Comparison of ENCODE assay signal across 15 cellular contexts in the genomic region with DNA sequence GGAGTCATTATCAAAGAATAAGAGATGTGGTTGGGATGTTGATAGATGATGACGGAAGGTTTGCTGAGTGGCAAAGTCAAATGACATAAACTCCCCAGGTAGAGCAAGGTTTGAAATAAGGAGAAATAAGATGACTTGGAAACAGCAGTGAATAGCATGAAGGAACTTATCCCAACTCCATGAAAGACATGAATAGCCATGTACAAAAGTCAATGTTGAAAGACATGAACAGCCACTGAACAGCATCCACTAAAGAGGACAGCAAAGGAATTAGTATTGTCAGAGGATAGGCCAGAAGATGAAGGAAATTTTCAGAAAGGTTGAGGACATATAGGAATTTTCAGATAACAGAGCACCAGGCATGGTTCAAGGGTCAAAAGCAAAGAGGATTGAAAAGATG.
"Had no signal": no experiment of that assay in that cellular context is flagged by ENCODE, and none has a peak within 500 bp of the region (broad histone marks: within the 10 kb centered on the region; RNA-seq: fewer than 3 reads in every experiment).

No MANE protein-coding gene starts in this region.

- H3K27ac ChIP-seq: neural progenitor cell, neutrophil, ovary, pancreas, parathyroid adenoma, prostate gland, psoas muscle, right atrium auricular region, right lobe of liver, sigmoid colon, skin epidermis, spleen had no signal

- H3K4me3 ChIP-seq: neural progenitor cell, ovary, pancreas, prostate gland, psoas muscle, right atrium auricular region, right lobe of liver, sigmoid colon, skin epidermis, smooth muscle cell, spleen had no signal

- H3K36me3 ChIP-seq: neural progenitor cell, neutrophil, ovary, pancreas, prostate gland, right atrium auricular region, right lobe of liver, sigmoid colon, spleen had no signal

- H3K9me3 ChIP-seq: neutrophil, ovary, pancreas, prostate gland, psoas muscle, right lobe of liver had no signal

- H3K4me1 ChIP-seq: neural progenitor cell, pancreas, parathyroid adenoma, prostate gland, psoas muscle, right atrium auricular region, right lobe of liver, spleen had no signal

- ATAC-seq: naive thymus-derived CD8-positive, alpha-beta T cell; pancreas; psoas muscle; right lobe of liver; sciatic nerve had no signal
